Comparison of ENCODE assay signal across 35 cellular contexts in the genomic region with DNA sequence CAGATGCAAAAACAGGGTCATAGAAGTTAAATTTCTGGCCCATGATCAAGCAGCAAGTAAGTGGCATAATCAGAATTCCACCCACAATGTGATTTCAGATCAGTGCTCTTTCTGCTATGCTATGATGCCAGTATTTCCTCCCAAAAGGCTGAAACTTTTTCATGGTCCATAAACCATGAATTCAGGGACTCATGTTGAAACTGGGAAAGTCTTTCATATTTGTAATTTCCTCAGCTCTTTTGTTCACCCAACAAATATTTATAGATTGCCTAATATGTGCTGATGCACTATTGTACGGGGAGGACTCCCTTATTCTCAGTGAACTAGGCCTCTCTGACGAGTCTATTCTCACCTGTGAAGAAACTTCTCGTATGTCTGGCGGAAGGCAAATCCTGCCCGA.
"Had no signal": no experiment of that assay in that cellular context is flagged by ENCODE, and none has a peak within 500 bp of the region (broad histone marks: within the 10 kb centered on the region; RNA-seq: fewer than 3 reads in every experiment).

No MANE protein-coding gene starts in this region.

- H3K27me3 ChIP-seq: ascending aorta, cardiac muscle cell had no signal

- H3K27ac Mint-ChIP-seq: activated CD4-positive, alpha-beta memory T cell treated with anti-CD3 and anti-CD28 coated beads, Interleukin-2, amount 10 ng/mL, durations not matched to agents 7 days and 5 days; activated CD8-positive, alpha-beta memory T cell treated with anti-CD3 and anti-CD28 coated beads, Interleukin-2, amount 10 ng/mL, durations not matched to agents 7 days and 5 days; activated naive CD4-positive, alpha-beta T cell treated with anti-CD3 and anti-CD28 coated beads, Interleukin-2, amount 10 ng/mL, durations not matched to agents 7 days and 5 days; activated naive CD8-positive, alpha-beta T cell; activated naive CD8-positive, alpha-beta T cell treated with anti-CD3 and anti-CD28 coated beads, Interleukin-2, amount 50 U/mL, for 24 hours had no signal

- ATAC-seq: activated CD8-positive, alpha-beta memory T cell treated with anti-CD3 and anti-CD28 coated beads, Interleukin-2, amount 10 ng/mL, durations not matched to agents 7 days and 5 days; activated naive CD8-positive, alpha-beta T cell treated with anti-CD3 and anti-CD28 coated beads, Interleukin-2, amount 50 U/mL, for 24 hours; Right ventricle myocardium inferior had no signal

- H3K4me3 ChIP-seq: ascending aorta, cardiac muscle cell, PC-9 had no signal

- H3K27ac ChIP-seq: ascending aorta, cardiac muscle cell, KMS-11, PC-9, RWPE1, WERI-Rb-1 had no signal

- DNase-seq: activated CD4-positive, alpha-beta memory T cell treated with anti-CD3 and anti-CD28 coated beads, Interleukin-2, amount 10 ng/mL, durations not matched to agents 7 days and 5 days; activated CD4-positive, alpha-beta T cell treated with anti-CD3 and anti-CD28 coated beads for 1 hour; activated CD4-positive, alpha-beta T cell treated with anti-CD3 and anti-CD28 coated beads for 48 hours; activated CD4-positive, CD25-positive, alpha-beta regulatory T cell; activated CD8-positive, alpha-beta memory T cell treated with anti-CD3 and anti-CD28 coated beads for 24 hours; activated CD8-positive, alpha-beta memory T cell treated with anti-CD3 and anti-CD28 coated beads, Interleukin-2, amount 10 ng/mL, durations not matched to agents 7 days and 5 days; activated CD8-positive, alpha-beta memory T cell treated with anti-CD3 and anti-CD28 coated beads, Interleukin-2, amount 50 U/mL, for 48 hours; activated effector memory CD4-positive, alpha-beta T cell treated with Interleukin-2 at 50 U/mL for 16 hours; activated naive CD4-positive, alpha-beta T cell treated with anti-CD3 and anti-CD28 coated beads, Interleukin-2, amount 10 ng/mL, durations not matched to agents 7 days and 5 days; activated naive CD8-positive, alpha-beta T cell treated with anti-CD3 and anti-CD28 coated beads, Interleukin-2, amount 50 U/mL, for 24 hours; activated T-cell treated with anti-CD3 and anti-CD28 coated beads, Interleukin-2, amount 50 U/mL, for 48 hours; MM.1S; MV-4-11; NCI-H1092; NCI-H1436 treated with DMSO at 0.1 percent for 48 hours; NCI-H1694 treated with DMSO at 0.1 percent for 48 hours; NCI-H2029 treated with DMSO at 0.1 percent for 48 hours; NCI-H2107; NCI-H2171; NCI-H510A; NCI-H526; NCI-H748 treated with DMSO at 0.1 percent for 48 hours; NK-92 treated with Interleukin-12 subunit alpha and Interleukin-12 subunit beta, amount 100 ng/mL, for 24 hours; PC-9; SIG-M5; SW 1271; T1000; WERI-Rb-1 had no signal

- H3K4me1 ChIP-seq: ascending aorta had no signal

- H3K9ac ChIP-seq: KMS-11 had no signal

- H3K36me3 ChIP-seq: WERI-Rb-1 had no signal

- H3K4me2 ChIP-seq: KMS-11, PC-9 had no signal

- H3K36me3 Mint-ChIP-seq: activated naive CD4-positive, alpha-beta T cell treated with anti-CD3 and anti-CD28 coated beads, Interleukin-2, amount 10 ng/mL, durations not matched to agents 7 days and 5 days had no signal

- H3K4me1 Mint-ChIP-seq: activated CD4-positive, alpha-beta memory T cell treated with anti-CD3 and anti-CD28 coated beads, Interleukin-2, amount 10 ng/mL, durations not matched to agents 7 days and 5 days; activated CD8-positive, alpha-beta memory T cell treated with anti-CD3 and anti-CD28 coated beads, Interleukin-2, amount 10 ng/mL, durations not matched to agents 7 days and 5 days; activated naive CD4-positive, alpha-beta T cell treated with anti-CD3 and anti-CD28 coated beads, Interleukin-2, amount 10 ng/mL, durations not matched to agents 7 days and 5 days; activated naive CD8-positive, alpha-beta T cell treated with anti-CD3 and anti-CD28 coated beads, Interleukin-2, amount 50 U/mL, for 24 hours; central memory CD8-positive, alpha-beta T cell had no signal

- H2AFZ ChIP-seq: PC-9 had no signal

- H3K27me3 Mint-ChIP-seq: activated CD4-positive, alpha-beta memory T cell treated with anti-CD3 and anti-CD28 coated beads, Interleukin-2, amount 10 ng/mL, durations not matched to agents 7 days and 5 days; activated CD8-positive, alpha-beta memory T cell treated with anti-CD3 and anti-CD28 coated beads, Interleukin-2, amount 10 ng/mL, durations not matched to agents 7 days and 5 days; activated naive CD4-positive, alpha-beta T cell treated with anti-CD3 and anti-CD28 coated beads, Interleukin-2, amount 10 ng/mL, durations not matched to agents 7 days and 5 days; activated naive CD8-positive, alpha-beta T cell; activated naive CD8-positive, alpha-beta T cell treated with anti-CD3 and anti-CD28 coated beads, Interleukin-2, amount 50 U/mL, for 24 hours; central memory CD8-positive, alpha-beta T cell had no signal

- H3K9me3 ChIP-seq: ascending aorta had no signal

- H3K4me3 Mint-ChIP-seq: activated CD4-positive, alpha-beta memory T cell treated with anti-CD3 and anti-CD28 coated beads, Interleukin-2, amount 10 ng/mL, durations not matched to agents 7 days and 5 days; activated CD8-positive, alpha-beta memory T cell treated with anti-CD3 and anti-CD28 coated beads, Interleukin-2, amount 10 ng/mL, durations not matched to agents 7 days and 5 days; activated naive CD4-positive, alpha-beta T cell treated with anti-CD3 and anti-CD28 coated beads, Interleukin-2, amount 10 ng/mL, durations not matched to agents 7 days and 5 days; activated naive CD8-positive, alpha-beta T cell; activated naive CD8-positive, alpha-beta T cell treated with anti-CD3 and anti-CD28 coated beads, Interleukin-2, amount 50 U/mL, for 24 hours; central memory CD8-positive, alpha-beta T cell had no signal
